In genomic region chr22:32697331-32697995, GRCh38 we compare ENCODE assay signal across 17 cellular contexts.
"Had no signal": no experiment of that assay in that cellular context is flagged by ENCODE, and none has a peak within 500 bp of the region (broad histone marks: within the 10 kb centered on the region; RNA-seq: fewer than 3 reads in every experiment).

No MANE protein-coding gene starts in this region.

- DNase-seq: activated CD4-positive, alpha-beta T cell treated with anti-CD3 and anti-CD28 coated beads, Interleukin-2, amount 50 U/mL, for 4 hours; amniotic stem cell; body of pancreas; central memory CD4-positive, alpha-beta T cell; endodermal cell; erythroblast; hippocampal formation; occipital lobe; posterior cingulate gyrus; retina; T-helper 17 cell; transverse colon had no signal

- H3K27me3 ChIP-seq: body of pancreas, transverse colon had no signal

- H3K27ac Mint-ChIP-seq: activated naive CD8-positive, alpha-beta T cell; endodermal cell; stimulated activated naive CD8-positive, alpha-beta T cell treated with anti-CD3 and anti-CD28 coated beads, Interleukin-15, Interleukin-2, amounts not matched to agents 100 ng/mL and 50 ng/mL, for 24 hours; T-helper 17 cell had no signal

- H3K9me3 ChIP-seq: body of pancreas had no signal

- H3K4me3 ChIP-seq: body of pancreas, transverse colon had no signal

- ATAC-seq: body of pancreas, left lobe of liver, T-helper 17 cell had no signal

- H3K4me3 Mint-ChIP-seq: activated naive CD8-positive, alpha-beta T cell; endodermal cell; stimulated activated naive CD8-positive, alpha-beta T cell treated with anti-CD3 and anti-CD28 coated beads, Interleukin-15, Interleukin-2, amounts not matched to agents 100 ng/mL and 50 ng/mL, for 24 hours; T-helper 17 cell had no signal

- H3K36me3 ChIP-seq: transverse colon had no signal

- H3K27ac ChIP-seq: body of pancreas, transverse colon had no signal

- H3K36me3 Mint-ChIP-seq: activated naive CD8-positive, alpha-beta T cell had no signal

- H3K4me1 ChIP-seq: body of pancreas, transverse colon had no signal

- H3K4me1 Mint-ChIP-seq: T-helper 17 cell had no signal

- FAIRE-seq: colon, TTC549 had no signal
